23 cellular contexts compared by ENCODE assay signal in the genomic region with DNA sequence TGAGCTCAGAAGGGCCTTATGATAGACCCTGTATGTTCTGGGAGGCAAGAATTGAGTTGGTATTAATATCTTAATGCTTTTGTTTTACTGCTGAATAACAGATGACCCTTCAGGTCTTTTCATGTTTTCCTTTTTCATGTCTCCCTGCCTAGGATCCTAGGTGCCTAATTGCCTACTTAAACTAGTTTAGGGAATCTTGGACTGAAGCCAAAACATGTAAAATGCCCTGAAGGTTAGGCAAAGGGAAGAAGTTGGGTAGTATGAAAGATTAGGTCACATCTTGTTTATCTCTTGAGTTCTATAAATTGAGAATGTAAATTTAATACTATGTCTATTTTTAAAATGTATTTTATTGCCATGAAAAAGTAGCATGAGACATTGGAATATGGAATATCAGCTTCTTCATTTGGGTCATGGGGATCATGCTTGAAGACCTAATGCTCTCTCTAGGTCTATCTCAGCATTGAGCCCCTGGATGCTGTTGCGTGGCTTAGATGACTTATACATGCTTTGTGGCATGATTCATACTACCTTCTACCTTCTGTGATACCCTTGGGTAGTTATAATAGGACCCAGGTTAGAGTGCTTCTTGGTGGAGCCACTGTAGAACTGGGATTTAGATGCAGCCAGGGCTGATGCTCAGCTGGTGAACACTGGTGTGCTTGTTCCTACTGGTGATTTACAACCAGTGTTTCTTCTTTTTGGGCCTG. TPM values are rescaled to one million over a fixed set of nuclear protein-coding genes. Genes with fewer than 3 reads are reported as not detected.
DNase-seq lines count a peak whose midpoint lies in the region; ATAC-seq, FAIRE-seq and TF ChIP-seq lines count a peak whose summit lies in the region.
"Had no signal": no experiment of that assay in that cellular context is flagged by ENCODE, and none has a peak within 500 bp of the region (broad histone marks: within the 10 kb centered on the region; RNA-seq: fewer than 3 reads in every experiment).

No MANE protein-coding gene starts in this region.

- POLR2A ChIA-PET in Caco-2 (lab: Charles Lee) = no interaction called here

- no peaks in the 10 kb centered on the region for H3K27me3 Mint-ChIP-seq in Caco-2 (ENCODE audit: insufficient read depth, unreplicated experiment)
- H3K27me3 Mint-ChIP-seq: T-cell had no signal

- H3K4me1 Mint-ChIP-seq in Caco-2 (ENCODE audit: low read depth, unreplicated experiment) = peaks cover 5% of the 10 kb centered on the region

- DNase-seq in NCI-H748 (lab: John Stamatoyannopoulos, UW; ENCODE audit: unreplicated experiment) = peak; percentile 0
- DNase-seq in NCI-H748 treated with DMSO at 0.1 percent for 48 hours (lab: John Stamatoyannopoulos, UW) = no peak
- peak; percentile 73 for DNase-seq in bronchial epithelial cell (ENCODE audit: low read depth)
- DNase-seq in pons (ENCODE audit: low spot score) = peak; percentile 15
- DNase-seq in stimulated activated CD4-positive, alpha-beta T cell treated with anti-CD3 and anti-CD28 coated beads, Interleukin-1b, Interleukin-23, amount 100 ng/mL, for 48 hours = no peak
- no peak for DNase-seq in Caco-2
- DNase-seq: activated CD4-positive, alpha-beta T cell treated with anti-CD3 and anti-CD28 coated beads, Interleukin-2, amount 50 U/mL, for 4 hours; activated gamma-delta T cell treated with Interleukin-2 at 50 U/mL for 16 hours; activated T-cell treated with anti-CD3 and anti-CD28 coated beads for 4 hours; H9; islet precursor cell; NCI-H187; NCI-H446; occipital lobe; stimulated activated CD4-positive, alpha-beta T cell treated with anti-CD3 and anti-CD28 coated beads, Interleukin-2, amount 100 ng/mL, for 48 hours; T-cell had no signal

- ATAC-seq in HG03159 (IDR thresholded peaks at IDR 0.05; ENCODE audit: unreplicated experiment) = no peak
- ATAC-seq: Right ventricle myocardium inferior, T-cell had no signal

- H3K27me3 ChIP-seq in bronchial epithelial cell (ENCODE audit: control insufficient read depth, insufficient read depth, low read length) (no peaks in the 10 kb centered on the region), Caco-2 (replicated peaks; ENCODE audit: control insufficient read depth, insufficient read depth, low read length) (no peaks in the 10 kb centered on the region)
- H3K27me3 ChIP-seq: BLaER1 had no signal

- H3K4me3 ChIP-seq in bronchial epithelial cell (ENCODE audit: low read depth, low read length) = no peak overlapping the region
- no peak overlapping the region for H3K4me3 ChIP-seq in Caco-2 (ENCODE audit: low read depth, low read length)
- H3K4me3 ChIP-seq: BLaER1 had no signal

- no peak for TF ChIP-seq EP300 in Ishikawa (IDR thresholded peaks at IDR 0.05; ENCODE audit: borderline replicate concordance)

- no peaks in the 10 kb centered on the region for H3K9me3 Mint-ChIP-seq in Caco-2 (ENCODE audit: unreplicated experiment)
- H3K9me3 Mint-ChIP-seq: H9, T-cell had no signal

- FAIRE-seq in bronchial epithelial cell (lab: Jason Lieb, UNC) = no peak
- FAIRE-seq: A204.1, GM12891, urothelium cell line had no signal

- CTCF ChIA-PET in Caco-2 (lab: Charles Lee) = no interaction called here

- 0 out of 2 replicates have a peak, but pooled peaks cover 5% of the 10 kb centered on the region for H3K4me1 ChIP-seq in Caco-2

- intact Hi-C loops in Caco-2 (cut with micrococcal nuclease; ENCODE audit: unreplicated experiment) = no loop called here

- H3K27ac Mint-ChIP-seq in Caco-2 (ENCODE audit: unreplicated experiment) = no peak overlapping the region
- H3K27ac Mint-ChIP-seq: T-cell had no signal

- H3K4me3 Mint-ChIP-seq in Caco-2 (ENCODE audit: unreplicated experiment) = no peak overlapping the region
- H3K4me3 Mint-ChIP-seq: H9, T-cell had no signal

- no TSS peak for BruUV-seq in Caco-2 (replicated peaks; lab: Mats Ljungman, UMichigan)

- TF ChIP-seq CTCF in bronchial epithelial cell (IDR thresholded peaks at IDR 0.05; ENCODE audit: insufficient read depth, low read length, severe bottlenecking) (no peak), Caco-2 (IDR thresholded peaks at IDR 0.05; ENCODE audit: insufficient read depth in 1 of 2, low read depth in 1 of 2, low read length in 1 of 2, severe bottlenecking in 1 of 2, unreplicated experiment in 1 of 2) (no peak)

- H3K9me3 ChIP-seq in Caco-2 = no peaks in the 10 kb centered on the region
- H3K9me3 ChIP-seq: BLaER1 had no signal

- H3K36me3 Mint-ChIP-seq in Caco-2 (ENCODE audit: insufficient read depth, unreplicated experiment) = peaks cover 35% of the 10 kb centered on the region

- no peak for TF ChIP-seq RAD21 in Ishikawa (IDR thresholded peaks at IDR 0.05; ENCODE audit: low read depth)

- H3K36me3 ChIP-seq in bronchial epithelial cell (ENCODE audit: control insufficient read depth, insufficient read depth, low read length) (peaks cover 1% of the 10 kb centered on the region), Caco-2 (ENCODE audit: control insufficient read depth, insufficient read depth, low read length) (no peaks in the 10 kb centered on the region; the same call in 1 of the 2 replicates)

TF ChIP-seq in Ishikawa, 13 proteins besides CTCF, POLR2A, EP300 and RAD21:
- TF ChIP-seq NFIC (IDR thresholded peaks at IDR 0.05) = peak; percentile 51; the same call in 1 of the 2 replicates
- no peak for TF ChIP-seq ZBTB7A (IDR thresholded peaks at IDR 0.05; ENCODE audit: low read depth)

RNA-seq across cellular contexts. Expression of a gene that starts 26.4 kb away (rescaled TPM):
- total RNA-seq in bronchial epithelial cell (35.5 and 42.2 TPM in 2 replicates), Caco-2 (2022) (69.8 and 74.1 TPM in 2 replicates)

RNA-seq across cellular contexts. Expression of a gene that starts 36.8 kb away (rescaled TPM):
- total RNA-seq in bronchial epithelial cell = 9.1 and 15.8 TPM in 2 replicates
- 7.4 and 7.7 TPM in 2 replicates for total RNA-seq in Caco-2 (2022)

Comparison
In these comparisons a context has a peak if more than half of its experiments do, and no peak if none do; other contexts are left out.
1. DNase-seq: peak in NCI-H748 (single experiment), bronchial epithelial cell (single experiment) and pons (single experiment); none in NCI-H748 treated with DMSO at 0.1 percent for 48 hours (single experiment), stimulated activated CD4-positive, alpha-beta T cell treated with anti-CD3 and anti-CD28 coated beads, Interleukin-1b, Interleukin-23, amount 100 ng/mL, for 48 hours (single experiment) and Caco-2 (0 of 2).